8 cellular contexts compared by ENCODE assay signal in genomic region chr16:82169861-82170845, GRCh38. TPM values are rescaled to one million over a fixed set of nuclear protein-coding genes. Genes with fewer than 3 reads are reported as not detected.
DNase-seq lines count a peak whose midpoint lies in the region; ATAC-seq and TF ChIP-seq lines count a peak whose summit lies in the region.

A gene with protein sequence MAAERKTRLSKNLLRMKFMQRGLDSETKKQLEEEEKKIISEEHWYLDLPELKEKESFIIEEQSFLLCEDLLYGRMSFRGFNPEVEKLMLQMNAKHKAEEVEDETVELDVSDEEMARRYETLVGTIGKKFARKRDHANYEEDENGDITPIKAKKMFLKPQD (minus strand): TSS chr16:82170224. CDS start chr16:82170175, 49 bp downstream.

- H3K4me2 ChIP-seq in parathyroid adenoma (ENCODE audit: low read length), result peak within 1 kb of the TSS; percentile 97

- H3K27me3 ChIP-seq in parathyroid adenoma (ENCODE audit: control insufficient read depth, insufficient read depth, low read length) (no peaks in the 10 kb centered on the region), tibial artery (peaks cover 0 to 16% of the 10 kb centered on the region in 2 donors)

- no peaks in the 10 kb centered on the region for H3K79me2 ChIP-seq in parathyroid adenoma

- H3K4me3 ChIP-seq in parathyroid adenoma (ENCODE audit: low read depth, low read length) (peak within 1 kb of the TSS; percentile 74), tibial artery (peak within 1 kb of the TSS; percentile 69 to 72)

- H3K4me1 ChIP-seq in parathyroid adenoma (peaks cover 5% of the 10 kb centered on the region), tibial artery (peaks cover 0 to 15% (median 10%) of the 10 kb centered on the region in 4 donors)

- H3K36me3 ChIP-seq in parathyroid adenoma (ENCODE audit: control insufficient read depth, insufficient read depth, low read length) (no peaks in the 10 kb centered on the region), tibial artery (no peaks in the 10 kb centered on the region)

- TF ChIP-seq CTCF in GM10266 (IDR thresholded peaks at IDR 0.05; ENCODE audit: control insufficient read depth, insufficient read depth, low read depth, missing control alignments) (no peak), parathyroid adenoma (IDR thresholded peaks at IDR 0.05) (peak; percentile 9), tibial artery (IDR thresholded peaks at IDR 0.05) (no peak)

- intact Hi-C loops in Right ventricle myocardium superior (cut with DNase I), result no loop called here
- intact Hi-C loops in tibial artery (cut with DNase I; ENCODE audit: low total_unique reads), result no loop called here

- H3K9ac ChIP-seq in parathyroid adenoma, result peak within 1 kb of the TSS; percentile 96

- ATAC-seq in HG02571 (IDR thresholded peaks at IDR 0.05; ENCODE audit: unreplicated experiment), result peak; percentile 94
- peak; percentile 100 for ATAC-seq in Right ventricle myocardium superior (ENCODE audit: poor library complexity)

- H3K9me3 ChIP-seq in parathyroid adenoma (ENCODE audit: control insufficient read depth, low read length) (no peaks in the 10 kb centered on the region), tibial artery (no peaks in the 10 kb centered on the region)

- H2AFZ ChIP-seq in parathyroid adenoma, result peak within 1 kb of the TSS; percentile 96

- peak; percentile 91 for DNase-seq in GM10266 (ENCODE audit: extremely low spot score)
- peak; percentile 57 for DNase-seq in NCI-H1048 (lab: John Stamatoyannopoulos, UW)
- DNase-seq in SW 1271 (lab: John Stamatoyannopoulos, UW), result peak; percentile 42 to 72
- DNase-seq in activated naive CD8-positive, alpha-beta T cell treated with anti-CD3 and anti-CD28 coated beads, Interleukin-2, amount 50 U/mL, for 16 hours (ENCODE audit: low read depth, low spot score), result peak; percentile 81
- peak; percentile 95 for DNase-seq in Right ventricle myocardium superior
- peak; percentile 88 to 93 for DNase-seq in tibial artery

- H3K27ac ChIP-seq in parathyroid adenoma (peak within 1 kb of the TSS; percentile 74), tibial artery (peak within 1 kb of the TSS; percentile 75 to 81)

RNA-seq across cellular contexts. Expression of the gene that starts here (rescaled TPM):
- total RNA-seq in Right ventricle myocardium superior, result 6.4 TPM

Comparison
In these comparisons a context has a peak if more than half of its experiments do, and no peak if none do; other contexts are left out.
1. Peak in every context shown above with its lines: DNase-seq, ATAC-seq, H3K4me3 ChIP-seq and H3K27ac ChIP-seq.